1 cellular context compared by ENCODE assay signal in the genomic region with DNA sequence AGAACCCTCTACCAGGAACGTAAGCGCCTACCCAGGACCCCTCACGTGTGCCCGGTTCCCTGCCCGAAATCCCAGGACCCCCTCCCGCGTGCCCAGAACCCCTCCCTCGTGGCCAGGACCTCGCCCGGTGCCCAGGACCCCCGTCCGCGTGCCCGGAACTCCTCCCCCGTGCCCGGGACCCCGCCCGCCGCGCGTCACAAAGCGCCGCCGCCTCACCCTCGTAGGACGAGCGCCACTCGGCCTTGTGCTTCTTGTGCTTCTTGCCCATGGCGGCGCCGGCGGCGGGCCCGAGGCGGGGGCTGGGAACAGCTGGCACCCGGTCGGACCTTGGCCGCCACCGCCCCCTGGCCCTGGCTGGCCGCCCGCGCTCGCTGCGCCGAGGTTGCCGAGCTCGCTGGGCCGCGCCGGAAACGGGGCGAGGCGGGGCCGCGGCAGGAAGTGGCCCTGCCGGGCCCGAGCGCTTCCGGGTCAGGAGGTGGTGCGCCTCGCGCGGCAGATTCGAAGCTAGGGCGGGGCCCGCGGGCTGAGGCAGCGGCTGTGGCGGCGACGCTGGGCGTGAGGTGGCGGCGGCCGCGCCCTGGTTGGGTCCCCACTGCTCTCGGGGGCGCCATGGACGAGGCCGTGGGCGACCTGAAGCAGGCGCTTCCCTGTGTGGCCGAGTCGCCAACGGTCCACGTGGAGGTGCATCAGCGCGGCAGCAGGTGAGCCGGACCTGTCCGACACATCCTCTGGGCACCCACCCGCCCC.
A peak's percentile ranks its signal among the peaks of the same experiment; 100 is the strongest.
TF ChIP-seq lines count a peak whose summit lies in the region.

A gene (minus strand): TSS at position 412 of the 747 bp plus-strand sequence. CDS start 144 bp downstream, at position 268.
A gene with protein sequence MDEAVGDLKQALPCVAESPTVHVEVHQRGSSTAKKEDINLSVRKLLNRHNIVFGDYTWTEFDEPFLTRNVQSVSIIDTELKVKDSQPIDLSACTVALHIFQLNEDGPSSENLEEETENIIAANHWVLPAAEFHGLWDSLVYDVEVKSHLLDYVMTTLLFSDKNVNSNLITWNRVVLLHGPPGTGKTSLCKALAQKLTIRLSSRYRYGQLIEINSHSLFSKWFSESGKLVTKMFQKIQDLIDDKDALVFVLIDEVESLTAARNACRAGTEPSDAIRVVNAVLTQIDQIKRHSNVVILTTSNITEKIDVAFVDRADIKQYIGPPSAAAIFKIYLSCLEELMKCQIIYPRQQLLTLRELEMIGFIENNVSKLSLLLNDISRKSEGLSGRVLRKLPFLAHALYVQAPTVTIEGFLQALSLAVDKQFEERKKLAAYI (plus strand): TSS at position 495 of the 747 bp plus-strand sequence. CDS start 115 bp downstream, at position 610.

TF ChIP-seq in IMR-90, 13 proteins besides CTCF, POLR2A, EP300 and RAD21:
- no peak for TF ChIP-seq SMC3 (IDR thresholded peaks at IDR 0.05; ENCODE audit: low read depth, low read length)
- TF ChIP-seq, protein P1, sequence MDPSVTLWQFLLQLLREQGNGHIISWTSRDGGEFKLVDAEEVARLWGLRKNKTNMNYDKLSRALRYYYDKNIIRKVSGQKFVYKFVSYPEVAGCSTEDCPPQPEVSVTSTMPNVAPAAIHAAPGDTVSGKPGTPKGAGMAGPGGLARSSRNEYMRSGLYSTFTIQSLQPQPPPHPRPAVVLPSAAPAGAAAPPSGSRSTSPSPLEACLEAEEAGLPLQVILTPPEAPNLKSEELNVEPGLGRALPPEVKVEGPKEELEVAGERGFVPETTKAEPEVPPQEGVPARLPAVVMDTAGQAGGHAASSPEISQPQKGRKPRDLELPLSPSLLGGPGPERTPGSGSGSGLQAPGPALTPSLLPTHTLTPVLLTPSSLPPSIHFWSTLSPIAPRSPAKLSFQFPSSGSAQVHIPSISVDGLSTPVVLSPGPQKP (IDR thresholded peaks at IDR 0.05; ENCODE audit: borderline replicate concordance, low read depth, low read length), result no peak
- TF ChIP-seq, protein P2, sequence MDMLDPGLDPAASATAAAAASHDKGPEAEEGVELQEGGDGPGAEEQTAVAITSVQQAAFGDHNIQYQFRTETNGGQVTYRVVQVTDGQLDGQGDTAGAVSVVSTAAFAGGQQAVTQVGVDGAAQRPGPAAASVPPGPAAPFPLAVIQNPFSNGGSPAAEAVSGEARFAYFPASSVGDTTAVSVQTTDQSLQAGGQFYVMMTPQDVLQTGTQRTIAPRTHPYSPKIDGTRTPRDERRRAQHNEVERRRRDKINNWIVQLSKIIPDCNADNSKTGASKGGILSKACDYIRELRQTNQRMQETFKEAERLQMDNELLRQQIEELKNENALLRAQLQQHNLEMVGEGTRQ (IDR thresholded peaks at IDR 0.05; ENCODE audit: low read depth, low read length), result no peak; the same call in 1 of the 2 replicates
- TF ChIP-seq NFE2L2 (IDR thresholded peaks at IDR 0.05; ENCODE audit: low read depth, low read length), result no peak
- no peak for TF ChIP-seq BHLHE40 (IDR thresholded peaks at IDR 0.05; ENCODE audit: low read depth, low read length)
- TF ChIP-seq FOS (IDR thresholded peaks at IDR 0.05; ENCODE audit: low read depth, low read length), result no peak
- TF ChIP-seq MAZ (IDR thresholded peaks at IDR 0.05; ENCODE audit: borderline replicate concordance, low read depth, low read length), result peak; percentile 63; the same call in 1 of the 2 replicates
- no peak for TF ChIP-seq RCOR1 (IDR thresholded peaks at IDR 0.05; ENCODE audit: insufficient replicate concordance, low read length)
- TF ChIP-seq MXI1 (IDR thresholded peaks at IDR 0.05; ENCODE audit: borderline replicate concordance, low read depth, low read length), result peak; percentile 99
- TF ChIP-seq CHD1 (IDR thresholded peaks at IDR 0.05; ENCODE audit: low read depth, low read length), result no peak
- no peak for TF ChIP-seq CEBPB (IDR thresholded peaks at IDR 0.05; ENCODE audit: low read depth, low read length)
TF ChIP-seq in IMR-90: peak in this region for 2.
